ENCODE assay signal across 10 cellular contexts in genomic region chr1:225250432-225250831, GRCh38.
DNase-seq lines count a peak whose midpoint lies in the region; ATAC-seq and TF ChIP-seq lines count a peak whose summit lies in the region.
"Had no signal": no experiment of that assay in that cellular context is flagged by ENCODE, and none has a peak within 500 bp of the region (broad histone marks: within the 10 kb centered on the region; RNA-seq: fewer than 3 reads in every experiment).

No MANE protein-coding gene starts in this region.

- H3K4me3 Mint-ChIP-seq in naive B cell, result peak overlapping the region in 6 of 8 donors; percentile 0 to 46 (median 29)

- no peak overlapping the region for H3K9ac ChIP-seq in colonic mucosa (ENCODE audit: low read depth in 2 of 2, low read length in 2 of 2)

- intact Hi-C loops in colonic mucosa (cut with DNase I), result no loop called here

- no peaks in the 10 kb centered on the region for H3K4me1 ChIP-seq in colonic mucosa

- TF ChIP-seq CTCF in colonic mucosa (IDR thresholded peaks at IDR 0.05), result no peak

- no peaks in the 10 kb centered on the region for H3K36me3 Mint-ChIP-seq in naive B cell

- no peak overlapping the region for H3K27ac ChIP-seq in colonic mucosa

- H3K27ac Mint-ChIP-seq in naive B cell, result peak overlapping the region in 3 of 6 donors; percentile 4 to 44 (median 8)
- H3K27ac Mint-ChIP-seq: progenitor cell of endocrine pancreas had no signal

- peaks cover 7 to 17% (median 17%) of the 10 kb centered on the region in 3 donors for H3K4me1 Mint-ChIP-seq in naive B cell

- ATAC-seq in GM19035 (IDR thresholded peaks at IDR 0.05; ENCODE audit: unreplicated experiment) (peak; percentile 82), HG02852 (IDR thresholded peaks at IDR 0.05; ENCODE audit: unreplicated experiment) (peak; percentile 87), naive B cell (ENCODE audit: low read depth in 2 of 2) (peak; percentile 96 to 97)

- H3K9me3 ChIP-seq in colonic mucosa, result no peaks in the 10 kb centered on the region

- peaks cover 5 to 24% (median 19%) of the 10 kb centered on the region in 3 donors for H3K27me3 Mint-ChIP-seq in naive B cell
- H3K27me3 Mint-ChIP-seq: progenitor cell of endocrine pancreas had no signal

- no peaks in the 10 kb centered on the region for H3K27me3 ChIP-seq in colonic mucosa

- DNase-seq in Kasumi-1 (lab: John Stamatoyannopoulos, UW) (peak; percentile 95 to 98), naive B cell (peak; percentile 63), dedifferentiated amniotic fluid mesenchymal stem cell (ENCODE audit: extremely low spot score) (no peak), activated gamma-delta T cell (lab: John Stamatoyannopoulos, UW) (no peak), colonic mucosa (no peak)
- DNase-seq in activated CD4-positive, alpha-beta T cell treated with anti-CD3 and anti-CD28 coated beads, Interleukin-2, amount 50 U/mL, for 4 hours, result no peak
- DNase-seq: caudate nucleus had no signal

- no peaks in the 10 kb centered on the region for H3K36me3 ChIP-seq in colonic mucosa

- peaks cover 0 to 19% (median 4%) of the 10 kb centered on the region in 7 donors for H3K9me3 Mint-ChIP-seq in naive B cell

- no peak overlapping the region for H3K4me3 ChIP-seq in colonic mucosa

Comparison
In these comparisons a context has a peak if more than half of its experiments do, and no peak if none do; other contexts are left out.
1. DNase-seq: peak in Kasumi-1 (2 of 2) and naive B cell (single experiment); none in activated CD4-positive, alpha-beta T cell treated with anti-CD3 and anti-CD28 coated beads, Interleukin-2, amount 50 U/mL, for 4 hours (0 of 2), dedifferentiated amniotic fluid mesenchymal stem cell (single experiment), activated gamma-delta T cell (single experiment) and colonic mucosa (single experiment).
2. Peak in every context shown above with its lines, with median percentiles within 50 percentile points of each other: ATAC-seq.